Comparison of ENCODE assay signal across 12 cellular contexts in genomic region chr6:168333039-168333438, GRCh38. TPM values are rescaled to one million over a fixed set of nuclear protein-coding genes. Genes with fewer than 3 reads are reported as not detected.
DNase-seq lines count a peak whose midpoint lies in the region; ATAC-seq and TF ChIP-seq lines count a peak whose summit lies in the region.
"Had no signal": no experiment of that assay in that cellular context is flagged by ENCODE, and none has a peak within 500 bp of the region (broad histone marks: within the 10 kb centered on the region; RNA-seq: fewer than 3 reads in every experiment).

No MANE protein-coding gene starts in this region.

- no peak overlapping the region for H3K4me3 ChIP-seq in DOHH2 (ENCODE audit: low read length)
- no peak overlapping the region for H3K4me3 ChIP-seq in brain microvascular endothelial cell (ENCODE audit: low read depth, low read length)
- no peak overlapping the region for H3K4me3 ChIP-seq in mesendoderm (ENCODE audit: low read length)
- H3K4me3 ChIP-seq in suprapubic skin, result no peak overlapping the region
- H3K4me3 ChIP-seq: coronary artery had no signal

- no peak overlapping the region for H2BK120ac ChIP-seq in mesendoderm (ENCODE audit: low read depth, low read length)

- H3K4me1 ChIP-seq in DOHH2 (ENCODE audit: control insufficient read depth, low read length) (no peaks in the 10 kb centered on the region), mesendoderm (ENCODE audit: control insufficient read depth, low read depth, low read length) (no peaks in the 10 kb centered on the region), suprapubic skin (no peaks in the 10 kb centered on the region)

- WGBS in mesendoderm (ENCODE audit: extremely low coverage, insufficient coverage, low lambda C conversion rate), result 100% methylated on average over 1 of the region's 5 CpGs
- WGBS in suprapubic skin, result 84% methylated on average over 5 of the region's 5 CpGs

- H3K9ac ChIP-seq in mesendoderm (ENCODE audit: low read length), result no peak overlapping the region

- no peak overlapping the region for H3K23ac ChIP-seq in mesendoderm (ENCODE audit: low read length)

- in situ Hi-C loops in brain microvascular endothelial cell (cut with HindIII; ENCODE audit: low pct_ligation_motif_present, low sequenced_read_pairs), result no loop called here

- H3K36me3 ChIP-seq in DOHH2 (ENCODE audit: control insufficient read depth, low read length) (no peaks in the 10 kb centered on the region), brain microvascular endothelial cell (replicated peaks) (no peaks in the 10 kb centered on the region), mesendoderm (ENCODE audit: control insufficient read depth, insufficient read depth, low read length) (no peaks in the 10 kb centered on the region), suprapubic skin (no peaks in the 10 kb centered on the region)

- H4K20me1 ChIP-seq in DOHH2 (ENCODE audit: control insufficient read depth, insufficient read depth, low read depth, low read length), result no peaks in the 10 kb centered on the region

- H3K56ac ChIP-seq in mesendoderm (ENCODE audit: low read length), result no peak overlapping the region

- no peak overlapping the region for H2AK5ac ChIP-seq in mesendoderm (ENCODE audit: low read length)

- H3K4ac ChIP-seq in mesendoderm (ENCODE audit: low read depth, low read length), result no peak overlapping the region

- no peak overlapping the region for H4K5ac ChIP-seq in mesendoderm (ENCODE audit: low read length)

- no peak overlapping the region for H3K18ac ChIP-seq in mesendoderm (ENCODE audit: low read length)

- H3K4me2 ChIP-seq in DOHH2 (ENCODE audit: low read length) (no peak overlapping the region), mesendoderm (ENCODE audit: low read length) (no peak overlapping the region)

- peak; percentile 13 for TF ChIP-seq CTCF in DOHH2 (IDR thresholded peaks at IDR 0.05; ENCODE audit: low read depth, low read length, poor library complexity, severe bottlenecking)
- TF ChIP-seq CTCF in brain microvascular endothelial cell (IDR thresholded peaks at IDR 0.05; ENCODE audit: low read depth, low read length, missing control alignments), result peak; percentile 26
- no peak for TF ChIP-seq CTCF in suprapubic skin (IDR thresholded peaks at IDR 0.05)

- H2BK15ac ChIP-seq in mesendoderm (replicated peaks; ENCODE audit: low read depth), result no peak overlapping the region

- no peaks in the 10 kb centered on the region for H3K79me2 ChIP-seq in DOHH2 (ENCODE audit: control insufficient read depth, low read length)
- H3K79me2 ChIP-seq in mesendoderm (ENCODE audit: control insufficient read depth, insufficient read depth, low read length), result no peaks in the 10 kb centered on the region

- H3K9me2 ChIP-seq in DOHH2 (replicated peaks; ENCODE audit: control insufficient read depth, low read length), result no peaks in the 10 kb centered on the region

- no peak for TF ChIP-seq EP300 in suprapubic skin (IDR thresholded peaks at IDR 0.05)

- no peak for TF ChIP-seq POLR2A in suprapubic skin (IDR thresholded peaks at IDR 0.05)

- H3K79me1 ChIP-seq in mesendoderm (ENCODE audit: low read length), result no peaks in the 10 kb centered on the region

- H4K8ac ChIP-seq in mesendoderm (ENCODE audit: low read depth, low read length), result no peak overlapping the region

- no peak overlapping the region for H2BK5ac ChIP-seq in mesendoderm (ENCODE audit: low read length)

- H3K9me3 ChIP-seq in DOHH2 (ENCODE audit: control insufficient read depth, insufficient read depth, low read length) (no peaks in the 10 kb centered on the region), suprapubic skin (no peaks in the 10 kb centered on the region)

- H3F3A ChIP-seq in DOHH2 (ENCODE audit: control insufficient read depth, insufficient read depth), result no peaks in the 10 kb centered on the region

- H3K27ac ChIP-seq in DOHH2 (ENCODE audit: low read depth, low read length) (no peak overlapping the region), brain microvascular endothelial cell (no peak overlapping the region), mesendoderm (ENCODE audit: low read depth, low read length) (no peak overlapping the region), suprapubic skin (no peak overlapping the region)
- H3K27ac ChIP-seq: coronary artery had no signal

- peak; percentile 69 for DNase-seq in HuH-7.5 (ENCODE audit: low spot score)
- DNase-seq in brain microvascular endothelial cell, result no peak
- peak; percentile 54 for DNase-seq in mesendoderm
- DNase-seq in NCI-H345 (lab: John Stamatoyannopoulos, UW), result no peak
- DNase-seq in suprapubic skin (ENCODE audit: low spot score in 2 of 2), result no peak
- DNase-seq: activated T-cell treated with anti-CD3 and anti-CD28 coated beads, Interleukin-2, amount 50 U/mL, for 4 hours; NCI-H2081 treated with DMSO at 0.1 percent for 48 hours had no signal

- H3K27me3 ChIP-seq in DOHH2 (ENCODE audit: control insufficient read depth, low read length), result no peaks in the 10 kb centered on the region
- H3K27me3 ChIP-seq in brain microvascular endothelial cell (replicated peaks), result no peaks in the 10 kb centered on the region
- H3K27me3 ChIP-seq in mesendoderm (ENCODE audit: insufficient read depth, low read length, poor library complexity), result peaks cover 6% of the 10 kb centered on the region
- H3K27me3 ChIP-seq in suprapubic skin, result peaks cover 11% of the 10 kb centered on the region

- no peak for ATAC-seq in GM21515 (IDR thresholded peaks at IDR 0.05; ENCODE audit: unreplicated experiment)
- no peak for ATAC-seq in HG03159 (IDR thresholded peaks at IDR 0.05; ENCODE audit: unreplicated experiment)
- ATAC-seq: activated T-cell treated with anti-CD3 and anti-CD28 coated beads, Interleukin-2, amount 50 U/mL, for 4 hours had no signal

RNA-seq across cellular contexts. Expression of gene DACT2, which starts 13.5 kb away (rescaled TPM):
- polyA plus RNA-seq in mesendoderm (2013, experiment 1 of 2), result 0.35 TPM
- polyA plus RNA-seq in mesendoderm (2013, experiment 2 of 2), result 0.55 TPM
- 10 to 100 TPM in 2 of 4 donors, 1 to 10 TPM in 2; 6.0 to 19.9 (median 10.0) TPM for total RNA-seq in suprapubic skin
- total RNA-seq: activated T-cell treated with anti-CD3 and anti-CD28 coated beads, Interleukin-2, amount 50 U/mL, for 4 hours; pulmonary artery endothelial cell had no signal

Comparison
In these comparisons a context has a peak if more than half of its experiments do, and no peak if none do; other contexts are left out.
1. CTCF ChIP-seq: peak in DOHH2 (single experiment) and brain microvascular endothelial cell (single experiment); none in suprapubic skin (0 of 2).
2. DNase-seq: peak in HuH-7.5 (single experiment) and mesendoderm (single experiment); none in brain microvascular endothelial cell (single experiment), NCI-H345 (single experiment) and suprapubic skin (0 of 2).